In genomic region chr6:23140879-23141278, GRCh38 we compare ENCODE assay signal across 16 cellular contexts.
A peak's percentile ranks its signal among the peaks of the same experiment; 100 is the strongest.
DNase-seq lines count a peak whose midpoint lies in the region; ATAC-seq, FAIRE-seq and TF ChIP-seq lines count a peak whose summit lies in the region.
"Had no signal": no experiment of that assay in that cellular context is flagged by ENCODE, and none has a peak within 500 bp of the region (broad histone marks: within the 10 kb centered on the region; RNA-seq: fewer than 3 reads in every experiment).

No MANE protein-coding gene starts in this region.

- H3K4me2 ChIP-seq in SK-N-SH = no peak overlapping the region
- H3K4me2 ChIP-seq in osteoblast (ENCODE audit: insufficient read depth, low read length) = no peak overlapping the region
- H3K4me2 ChIP-seq: BLaER1 treated with 17β-estradiol and CSF1 and Interleukin-3, amounts not matched to agents 10 nM and 100 nM had no signal

- H3K27me3 Mint-ChIP-seq in activated CD8-positive, alpha-beta T cell treated with anti-CD3 and anti-CD28 coated beads for 36 hours = no peaks in the 10 kb centered on the region
- H3K27me3 Mint-ChIP-seq: CD4-positive, CD25-positive, alpha-beta regulatory T cell had no signal

- H3K9me3 Mint-ChIP-seq in activated CD8-positive, alpha-beta T cell treated with anti-CD3 and anti-CD28 coated beads for 36 hours = peaks cover 7% of the 10 kb centered on the region

- no peak for ATAC-seq in SK-N-SH treated with all-trans-retinoic acid at 6 μM for 48 hours
- ATAC-seq in HG02571 (IDR thresholded peaks at IDR 0.05; ENCODE audit: unreplicated experiment) = no peak
- ATAC-seq in activated CD8-positive, alpha-beta T cell treated with anti-CD3 and anti-CD28 coated beads for 36 hours = no peak

- H4K20me1 ChIP-seq in SK-N-SH (ENCODE audit: insufficient read depth) = no peaks in the 10 kb centered on the region
- no peaks in the 10 kb centered on the region for H4K20me1 ChIP-seq in osteoblast (ENCODE audit: insufficient read depth, low read length)
- H4K20me1 ChIP-seq: BLaER1 treated with 17β-estradiol and CSF1 and Interleukin-3, amounts not matched to agents 10 nM and 100 nM had no signal

- H3K4me1 ChIP-seq in SK-N-SH (ENCODE audit: control insufficient read depth in 1 of 2, insufficient read depth in 2 of 2, low read depth in 1 of 2, low read length in 1 of 2) = peaks cover 0 to 2% of the 10 kb centered on the region in 2 experiments; a peak in 2 of 4 replicates
- peaks cover 18% of the 10 kb centered on the region for H3K4me1 ChIP-seq in osteoblast (ENCODE audit: insufficient read depth, low read length)
- H3K4me1 ChIP-seq: BLaER1 treated with 17β-estradiol and CSF1 and Interleukin-3, amounts not matched to agents 10 nM and 100 nM had no signal

- H3K27ac ChIP-seq in SK-N-SH (ENCODE audit: low read depth in 2 of 2, low read length in 1 of 2) (no peak overlapping the region), osteoblast (ENCODE audit: low read depth, low read length) (no peak overlapping the region)
- H3K27ac ChIP-seq: 22Rv1; BLaER1 treated with 17β-estradiol and CSF1 and Interleukin-3, amounts not matched to agents 10 nM and 100 nM; HL-60 had no signal

- POLR2A ChIA-PET in SK-N-SH (lab: Yijun Ruan, JAX) = no interaction called here
- POLR2A ChIA-PET in activated CD8-positive, alpha-beta T cell treated with anti-CD3 and anti-CD28 coated beads for 36 hours (lab: Charles Lee) = no interaction called here

- H3K4me1 Mint-ChIP-seq in activated CD8-positive, alpha-beta T cell treated with anti-CD3 and anti-CD28 coated beads for 36 hours (ENCODE audit: low read depth) = no peaks in the 10 kb centered on the region
- H3K4me1 Mint-ChIP-seq: CD4-positive, CD25-positive, alpha-beta regulatory T cell had no signal

- intact Hi-C loops in activated CD8-positive, alpha-beta T cell treated with anti-CD3 and anti-CD28 coated beads for 36 hours (cut with micrococcal nuclease) = no loop called here

- H3K9me3 ChIP-seq in SK-N-SH (no peaks in the 10 kb centered on the region), osteoblast (ENCODE audit: low read depth, low read length) (no peaks in the 10 kb centered on the region)
- H3K9me3 ChIP-seq: HAP-1 had no signal

- peak; percentile 62 for FAIRE-seq in endometrium (lab: Jason Lieb, UNC)
- FAIRE-seq: GM12892, H1 had no signal

- no peaks in the 10 kb centered on the region for H3K36me3 Mint-ChIP-seq in activated CD8-positive, alpha-beta T cell treated with anti-CD3 and anti-CD28 coated beads for 36 hours (ENCODE audit: low read depth)
- H3K36me3 Mint-ChIP-seq: CD4-positive, CD25-positive, alpha-beta regulatory T cell had no signal

- CTCF ChIA-PET in SK-N-SH (lab: Yijun Ruan, JAX) = interaction anchor here (1.0 kb wide), 1 partner anchor 105 kb away, joined by 3 read pairs; no protein-coding TSS in a partner anchor
- CTCF ChIA-PET in activated CD8-positive, alpha-beta T cell treated with anti-CD3 and anti-CD28 coated beads for 36 hours (lab: Charles Lee) = no interaction called here

- H3K9ac ChIP-seq in SK-N-SH = no peak overlapping the region
- H3K9ac ChIP-seq: BLaER1 treated with 17β-estradiol and CSF1 and Interleukin-3, amounts not matched to agents 10 nM and 100 nM had no signal

- H2AFZ ChIP-seq in SK-N-SH (ENCODE audit: low read depth) (no peak overlapping the region), osteoblast (ENCODE audit: low read length) (no peak overlapping the region)

- H3K79me2 ChIP-seq in SK-N-SH (ENCODE audit: insufficient read depth) = no peaks in the 10 kb centered on the region
- no peaks in the 10 kb centered on the region for H3K79me2 ChIP-seq in osteoblast (ENCODE audit: insufficient read depth, low read length)

- no peak for TF ChIP-seq RAD21 in SK-N-SH (IDR thresholded peaks at IDR 0.05; ENCODE audit: low read length)

- TF ChIP-seq CTCF in SK-N-SH (IDR thresholded peaks at IDR 0.05) = no peak
- no peak for TF ChIP-seq CTCF in osteoblast (IDR thresholded peaks at IDR 0.05; ENCODE audit: extremely low read depth, low read depth, low read length)
- TF ChIP-seq CTCF in activated CD8-positive, alpha-beta T cell treated with anti-CD3 and anti-CD28 coated beads for 36 hours (IDR thresholded peaks at IDR 0.05) = no peak

- H3K9me2 ChIP-seq in SK-N-SH = peaks cover 5% of the 10 kb centered on the region; the same call in 1 of the 2 replicates

- peaks cover 4% of the 10 kb centered on the region for H3F3A ChIP-seq in SK-N-SH (replicated peaks; ENCODE audit: insufficient read depth)

- no peaks in the 10 kb centered on the region for H3K27me3 ChIP-seq in SK-N-SH (ENCODE audit: insufficient read depth)
- H3K27me3 ChIP-seq in osteoblast (ENCODE audit: insufficient read depth, low read length) = no peaks in the 10 kb centered on the region
- H3K27me3 ChIP-seq: BLaER1 treated with 17β-estradiol and CSF1 and Interleukin-3, amounts not matched to agents 10 nM and 100 nM had no signal

- H3K4me3 ChIP-seq in SK-N-SH (ENCODE audit: low read depth in 2 of 2, low read length in 1 of 2) (no peak overlapping the region), osteoblast (ENCODE audit: insufficient read depth, low read length) (no peak overlapping the region)
- H3K4me3 ChIP-seq: BLaER1 treated with 17β-estradiol and CSF1 and Interleukin-3, amounts not matched to agents 10 nM and 100 nM; HAP-1 had no signal

- H3K27ac Mint-ChIP-seq in activated CD8-positive, alpha-beta T cell treated with anti-CD3 and anti-CD28 coated beads for 36 hours = no peak overlapping the region
- H3K27ac Mint-ChIP-seq: CD4-positive, CD25-positive, alpha-beta regulatory T cell had no signal

- H3K4me3 Mint-ChIP-seq in activated CD8-positive, alpha-beta T cell treated with anti-CD3 and anti-CD28 coated beads for 36 hours = no peak overlapping the region
- H3K4me3 Mint-ChIP-seq: CD4-positive, CD25-positive, alpha-beta regulatory T cell had no signal

- H3K36me3 ChIP-seq in SK-N-SH (replicated peaks in 1 of 2; ENCODE audit: control insufficient read depth in 1 of 2, insufficient read depth in 2 of 2, low read length in 1 of 2) (no peaks in the 10 kb centered on the region), osteoblast (ENCODE audit: insufficient read depth, low read length) (no peaks in the 10 kb centered on the region)
- H3K36me3 ChIP-seq: BLaER1 treated with 17β-estradiol and CSF1 and Interleukin-3, amounts not matched to agents 10 nM and 100 nM; HAP-1 had no signal

- TF ChIP-seq EP300 in SK-N-SH (IDR thresholded peaks at IDR 0.05; ENCODE audit: borderline replicate concordance in 1 of 2, low read depth in 1 of 2, low read length in 1 of 2) = no peak

- DNase-seq in SK-N-SH = no peak
- peak; percentile 1 for DNase-seq in osteoblast (ENCODE audit: insufficient read length, low spot score, missing footprints)
- no peak for DNase-seq in ureter (ENCODE audit: low spot score)
- no peak for DNase-seq in activated CD8-positive, alpha-beta T cell treated with anti-CD3 and anti-CD28 coated beads for 36 hours
- DNase-seq: CD4-positive, CD25-positive, alpha-beta regulatory T cell; DMS53; KBM-7 had no signal

TF ChIP-seq in SK-N-SH treated with all-trans-retinoic acid at 6 μM for 48 hours, 23 proteins besides CTCF, POLR2A, EP300 and RAD21:
- TF ChIP-seq ISL1 (CRISPR knock-in tag; IDR thresholded peaks at IDR 0.05) (peak; percentile 59), ZNF8 (CRISPR knock-in tag; IDR thresholded peaks at IDR 0.05) (no peak)

TF ChIP-seq in SK-N-SH, 30 proteins besides CTCF, POLR2A, EP300 and RAD21:
- no peak for TF ChIP-seq MAX (IDR thresholded peaks at IDR 0.05; ENCODE audit: low read depth)
- no peak for TF ChIP-seq SIN3A (IDR thresholded peaks at IDR 0.05; ENCODE audit: borderline replicate concordance, low read depth, low read length)
- no peak for TF ChIP-seq USF1 (IDR thresholded peaks at IDR 0.05; ENCODE audit: borderline replicate concordance, low read depth)
- TF ChIP-seq PBX3 (IDR thresholded peaks at IDR 0.05) = no peak
- TF ChIP-seq RXRA (IDR thresholded peaks at IDR 0.05; ENCODE audit: borderline replicate concordance, low read depth) = no peak
- no peak for TF ChIP-seq NFIC (IDR thresholded peaks at IDR 0.05; ENCODE audit: borderline replicate concordance)
- no peak for TF ChIP-seq FOXJ3 (CRISPR knock-in tag; IDR thresholded peaks at IDR 0.05)
- TF ChIP-seq POLR2AphosphoS5 (IDR thresholded peaks at IDR 0.05; ENCODE audit: low read depth, low read length) = no peak
- no peak for TF ChIP-seq MXI1 (IDR thresholded peaks at IDR 0.05; ENCODE audit: low read depth, low read length)
